ENCODE assay signal across 1 cellular context in genomic region chr16:20538181-20538580, GRCh38.
TF ChIP-seq lines count a peak whose summit lies in the region.

No MANE protein-coding gene starts in this region.

TF ChIP-seq in HepG2, 621 proteins besides CTCF, POLR2A, EP300 and RAD21 (continued from another document and continues in another):
- no peak for TF ChIP-seq ZBTB34 (CRISPR knock-in tag; IDR thresholded peaks at IDR 0.05)
- no peak for TF ChIP-seq ZBTB25 (CRISPR knock-in tag; IDR thresholded peaks at IDR 0.05)
- 0 out of 2 replicates have a peak, but pooled peaks have one; percentile 49 for TF ChIP-seq ZGPAT (CRISPR knock-in tag; IDR thresholded peaks at IDR 0.05)
- no peak for TF ChIP-seq RNF219 (CRISPR knock-in tag; IDR thresholded peaks at IDR 0.05)
- TF ChIP-seq BCL6 (CRISPR knock-in tag; IDR thresholded peaks at IDR 0.05), result peak; percentile 28; the same call in 1 of the 2 replicates
- no peak for TF ChIP-seq ZNF431 (CRISPR knock-in tag; IDR thresholded peaks at IDR 0.05; ENCODE audit: borderline replicate concordance, low read depth)
- no peak for TF ChIP-seq ZNF12 (CRISPR knock-in tag; IDR thresholded peaks at IDR 0.05)
- TF ChIP-seq, protein P1, sequence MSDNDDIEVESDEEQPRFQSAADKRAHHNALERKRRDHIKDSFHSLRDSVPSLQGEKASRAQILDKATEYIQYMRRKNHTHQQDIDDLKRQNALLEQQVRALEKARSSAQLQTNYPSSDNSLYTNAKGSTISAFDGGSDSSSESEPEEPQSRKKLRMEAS (IDR thresholded peaks at IDR 0.05), result peak; percentile 55
- TF ChIP-seq NR2F2 (IDR thresholded peaks at IDR 0.05; ENCODE audit: borderline replicate concordance, low read depth), result no peak
- no peak for TF ChIP-seq KLF6 (CRISPR knock-in tag; IDR thresholded peaks at IDR 0.05)
- TF ChIP-seq ATAD3A (CRISPR knock-in tag; IDR thresholded peaks at IDR 0.05), result no peak
- no peak for TF ChIP-seq ZNF33A (CRISPR knock-in tag; IDR thresholded peaks at IDR 0.05; ENCODE audit: borderline replicate concordance)
- TF ChIP-seq REL (CRISPR knock-in tag; conservative IDR thresholded peaks at IDR 0.05), result no peak
- peak; percentile 40 for TF ChIP-seq NCOA2 (CRISPR knock-in tag; IDR thresholded peaks at IDR 0.05)
- TF ChIP-seq ZNF775 (CRISPR knock-in tag; IDR thresholded peaks at IDR 0.05; ENCODE audit: borderline replicate concordance), result no peak
- no peak for TF ChIP-seq MYC (CRISPR knock-in tag; IDR thresholded peaks at IDR 0.05; ENCODE audit: borderline replicate concordance)
- TF ChIP-seq, protein P2, sequence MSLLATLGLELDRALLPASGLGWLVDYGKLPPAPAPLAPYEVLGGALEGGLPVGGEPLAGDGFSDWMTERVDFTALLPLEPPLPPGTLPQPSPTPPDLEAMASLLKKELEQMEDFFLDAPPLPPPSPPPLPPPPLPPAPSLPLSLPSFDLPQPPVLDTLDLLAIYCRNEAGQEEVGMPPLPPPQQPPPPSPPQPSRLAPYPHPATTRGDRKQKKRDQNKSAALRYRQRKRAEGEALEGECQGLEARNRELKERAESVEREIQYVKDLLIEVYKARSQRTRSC (CRISPR knock-in tag; IDR thresholded peaks at IDR 0.05; ENCODE audit: low read depth), result no peak
- no peak for TF ChIP-seq STAG1 (CRISPR knock-in tag; IDR thresholded peaks at IDR 0.05)
- TF ChIP-seq IKZF1 (IDR thresholded peaks at IDR 0.05), result no peak
- no peak for TF ChIP-seq ZNF501 (CRISPR knock-in tag; IDR thresholded peaks at IDR 0.05)
- no peak for TF ChIP-seq ZBTB8A (CRISPR knock-in tag; IDR thresholded peaks at IDR 0.05; ENCODE audit: borderline replicate concordance, low read depth)
- no peak for TF ChIP-seq ZNF567 (CRISPR knock-in tag; IDR thresholded peaks at IDR 0.05; ENCODE audit: borderline replicate concordance)
- no peak for TF ChIP-seq KLF13 (CRISPR knock-in tag; IDR thresholded peaks at IDR 0.05)
- TF ChIP-seq ZFX (CRISPR knock-in tag; IDR thresholded peaks at IDR 0.05; ENCODE audit: low read depth), result no peak
- no peak for TF ChIP-seq ATF7 (IDR thresholded peaks at IDR 0.05)
- TF ChIP-seq ATF7 (CRISPR knock-in tag; IDR thresholded peaks at IDR 0.05), result no peak
- no peak for TF ChIP-seq ATF6 (CRISPR knock-in tag; conservative IDR thresholded peaks at IDR 0.05)
- no peak for TF ChIP-seq ATRX (CRISPR knock-in tag; IDR thresholded peaks at IDR 0.05; ENCODE audit: borderline replicate concordance)
- peak; percentile 76 for TF ChIP-seq FOXA3 (CRISPR knock-in tag; IDR thresholded peaks at IDR 0.05)
- TF ChIP-seq RNF2 (conservative IDR thresholded peaks at IDR 0.05; ENCODE audit: low read depth), result no peak
- TF ChIP-seq NFATC3 (CRISPR knock-in tag; IDR thresholded peaks at IDR 0.05), result no peak
- no peak for TF ChIP-seq FLYWCH1 (CRISPR knock-in tag; IDR thresholded peaks at IDR 0.05)
- no peak for TF ChIP-seq ZNF746 (CRISPR knock-in tag; IDR thresholded peaks at IDR 0.05)
- no peak for TF ChIP-seq PAWR (CRISPR knock-in tag; IDR thresholded peaks at IDR 0.05; ENCODE audit: borderline replicate concordance)
- no peak for TF ChIP-seq MTA1 (CRISPR knock-in tag; IDR thresholded peaks at IDR 0.05; ENCODE audit: borderline replicate concordance)
- no peak for TF ChIP-seq ZNF589 (CRISPR knock-in tag; conservative IDR thresholded peaks at IDR 0.05)
- no peak for TF ChIP-seq ZNF441 (CRISPR knock-in tag; IDR thresholded peaks at IDR 0.05; ENCODE audit: borderline replicate concordance)
- TF ChIP-seq SMARCC2 (IDR thresholded peaks at IDR 0.05), result no peak
- TF ChIP-seq U2AF2 (IDR thresholded peaks at IDR 0.05; ENCODE audit: low read depth, low read length), result no peak
- TF ChIP-seq ZNF839 (CRISPR knock-in tag; IDR thresholded peaks at IDR 0.05; ENCODE audit: borderline replicate concordance), result no peak
- no peak for TF ChIP-seq ZNF772 (CRISPR knock-in tag; IDR thresholded peaks at IDR 0.05)
- no peak for TF ChIP-seq ZNF263 (CRISPR knock-in tag; IDR thresholded peaks at IDR 0.05)
- TF ChIP-seq NKX3-1 (CRISPR knock-in tag; IDR thresholded peaks at IDR 0.05), result no peak
- TF ChIP-seq KDM2A (CRISPR knock-in tag; IDR thresholded peaks at IDR 0.05; ENCODE audit: borderline replicate concordance, low read depth), result no peak
- peak; percentile 88 for TF ChIP-seq HNF4G (IDR thresholded peaks at IDR 0.05; ENCODE audit: borderline replicate concordance, low read depth, low read length)
- TF ChIP-seq HNF4G (CRISPR knock-in tag; IDR thresholded peaks at IDR 0.05; ENCODE audit: borderline replicate concordance, low read depth), result no peak
- peak; percentile 71 for TF ChIP-seq ELF3 (CRISPR knock-in tag; IDR thresholded peaks at IDR 0.05)
- TF ChIP-seq, protein P3, sequence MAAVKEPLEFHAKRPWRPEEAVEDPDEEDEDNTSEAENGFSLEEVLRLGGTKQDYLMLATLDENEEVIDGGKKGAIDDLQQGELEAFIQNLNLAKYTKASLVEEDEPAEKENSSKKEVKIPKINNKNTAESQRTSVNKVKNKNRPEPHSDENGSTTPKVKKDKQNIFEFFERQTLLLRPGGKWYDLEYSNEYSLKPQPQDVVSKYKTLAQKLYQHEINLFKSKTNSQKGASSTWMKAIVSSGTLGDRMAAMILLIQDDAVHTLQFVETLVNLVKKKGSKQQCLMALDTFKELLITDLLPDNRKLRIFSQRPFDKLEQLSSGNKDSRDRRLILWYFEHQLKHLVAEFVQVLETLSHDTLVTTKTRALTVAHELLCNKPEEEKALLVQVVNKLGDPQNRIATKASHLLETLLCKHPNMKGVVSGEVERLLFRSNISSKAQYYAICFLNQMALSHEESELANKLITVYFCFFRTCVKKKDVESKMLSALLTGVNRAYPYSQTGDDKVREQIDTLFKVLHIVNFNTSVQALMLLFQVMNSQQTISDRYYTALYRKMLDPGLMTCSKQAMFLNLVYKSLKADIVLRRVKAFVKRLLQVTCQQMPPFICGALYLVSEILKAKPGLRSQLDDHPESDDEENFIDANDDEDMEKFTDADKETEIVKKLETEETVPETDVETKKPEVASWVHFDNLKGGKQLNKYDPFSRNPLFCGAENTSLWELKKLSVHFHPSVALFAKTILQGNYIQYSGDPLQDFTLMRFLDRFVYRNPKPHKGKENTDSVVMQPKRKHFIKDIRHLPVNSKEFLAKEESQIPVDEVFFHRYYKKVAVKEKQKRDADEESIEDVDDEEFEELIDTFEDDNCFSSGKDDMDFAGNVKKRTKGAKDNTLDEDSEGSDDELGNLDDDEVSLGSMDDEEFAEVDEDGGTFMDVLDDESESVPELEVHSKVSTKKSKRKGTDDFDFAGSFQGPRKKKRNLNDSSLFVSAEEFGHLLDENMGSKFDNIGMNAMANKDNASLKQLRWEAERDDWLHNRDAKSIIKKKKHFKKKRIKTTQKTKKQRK (IDR thresholded peaks at IDR 0.05; ENCODE audit: low read length), result no peak
- TF ChIP-seq KDM5A (IDR thresholded peaks at IDR 0.05; ENCODE audit: borderline replicate concordance, low read length), result no peak
- TF ChIP-seq ARID2 (CRISPR knock-in tag; IDR thresholded peaks at IDR 0.05; ENCODE audit: borderline replicate concordance), result no peak
- TF ChIP-seq, protein P4, sequence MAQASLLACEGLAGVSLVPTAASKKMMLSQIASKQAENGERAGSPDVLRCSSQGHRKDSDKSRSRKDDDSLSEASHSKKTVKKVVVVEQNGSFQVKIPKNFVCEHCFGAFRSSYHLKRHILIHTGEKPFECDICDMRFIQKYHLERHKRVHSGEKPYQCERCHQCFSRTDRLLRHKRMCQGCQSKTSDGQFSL (CRISPR knock-in tag; IDR thresholded peaks at IDR 0.05), result no peak
- TF ChIP-seq FOXP4 (CRISPR knock-in tag; IDR thresholded peaks at IDR 0.05), result no peak
- TF ChIP-seq SNAPC5 (CRISPR knock-in tag; IDR thresholded peaks at IDR 0.05; ENCODE audit: borderline replicate concordance), result no peak
- no peak for TF ChIP-seq SALL2 (CRISPR knock-in tag; IDR thresholded peaks at IDR 0.05)
- TF ChIP-seq ZNF597 (CRISPR knock-in tag; IDR thresholded peaks at IDR 0.05), result no peak
- TF ChIP-seq MEIS1 (CRISPR knock-in tag; IDR thresholded peaks at IDR 0.05; ENCODE audit: borderline replicate concordance), result no peak
- TF ChIP-seq ZNF225 (CRISPR knock-in tag; IDR thresholded peaks at IDR 0.05), result no peak
- TF ChIP-seq ZNF749 (CRISPR knock-in tag; IDR thresholded peaks at IDR 0.05; ENCODE audit: borderline replicate concordance), result no peak
- no peak for TF ChIP-seq POLR2AphosphoS2 (IDR thresholded peaks at IDR 0.05; ENCODE audit: low read depth, low read length)
- no peak for TF ChIP-seq TBX3 (IDR thresholded peaks at IDR 0.05; ENCODE audit: borderline replicate concordance)
